In genomic region chr6:143783077-143783476, GRCh38 we compare ENCODE assay signal across 21 cellular contexts.
"Had no signal": no experiment of that assay in that cellular context is flagged by ENCODE, and none has a peak within 500 bp of the region (broad histone marks: within the 10 kb centered on the region; RNA-seq: fewer than 3 reads in every experiment).

No MANE protein-coding gene starts in this region.

- H3K4me1 Mint-ChIP-seq: naive thymus-derived CD8-positive, alpha-beta T cell had no signal

- H3K79me2 ChIP-seq: hepatocyte had no signal

- H3K9me3 ChIP-seq: colonic mucosa, neutrophil, ovary, thoracic aorta had no signal

- FAIRE-seq: small intestine had no signal

- H3K4me1 ChIP-seq: colonic mucosa, stomach had no signal

- H3K36me3 ChIP-seq: colonic mucosa, ovary had no signal

- H2AFZ ChIP-seq: hepatocyte had no signal

- H3K4me3 ChIP-seq: colonic mucosa, hepatocyte, lung, ovary, right atrium auricular region, stomach had no signal

- H3K27ac ChIP-seq: colonic mucosa, hepatocyte, neutrophil, ovary had no signal

- H3K27me3 ChIP-seq: colonic mucosa, hepatocyte, neutrophil, ovary, right atrium auricular region, stomach had no signal

- H3K27ac Mint-ChIP-seq: naive thymus-derived CD8-positive, alpha-beta T cell had no signal

- DNase-seq: cerebellar nuclear complex; colonic mucosa; dermis blood vessel endothelial cell; foreskin fibroblast; left colon; left ventricle myocardium superior; mesendoderm; naive thymus-derived CD8-positive, alpha-beta T cell; ovary; small intestine; stimulated activated CD4-positive, alpha-beta T cell treated with anti-CD3 and anti-CD28 coated beads, Interleukin-12 subunit alpha, Interleukin-12 subunit beta, amount 100 ng/mL, for 4 hours; stimulated activated naive CD4-positive, alpha-beta T cell; stomach; substantia nigra; trophoblast cell had no signal

- ATAC-seq: esophagus mucosa; left colon; left ventricle myocardium superior; naive thymus-derived CD8-positive, alpha-beta T cell had no signal

- H3K27me3 Mint-ChIP-seq: naive thymus-derived CD8-positive, alpha-beta T cell had no signal

- H3K4me2 ChIP-seq: hepatocyte had no signal

- H3K4me3 Mint-ChIP-seq: naive thymus-derived CD8-positive, alpha-beta T cell had no signal
